Comparison of ENCODE assay signal across 27 cellular contexts in genomic region chr16:17143546-17144419, GRCh38.
"Had no signal": no experiment of that assay in that cellular context is flagged by ENCODE, and none has a peak within 500 bp of the region (broad histone marks: within the 10 kb centered on the region; RNA-seq: fewer than 3 reads in every experiment).

No MANE protein-coding gene starts in this region.

- H3K36me3 Mint-ChIP-seq: WTC11 had no signal

- H3K27ac ChIP-seq: ascending aorta, cardiac muscle cell, SJCRH30, SK-N-MC had no signal

- H3K4me1 ChIP-seq: ascending aorta, SJCRH30 had no signal

- H3K4me3 ChIP-seq: ascending aorta, cardiac muscle cell, SJCRH30, SK-N-MC had no signal

- H3K27me3 ChIP-seq: ascending aorta, cardiac muscle cell, SJCRH30 had no signal

- ATAC-seq: Panc1, WTC11 had no signal

- H3K9me3 Mint-ChIP-seq: activated CD4-positive, alpha-beta T cell treated with anti-CD3 and anti-CD28 coated beads, Interleukin-2, amount 10 ng/mL, durations not matched to agents 7 days and 5 days; activated naive CD8-positive, alpha-beta T cell treated with anti-CD3 and anti-CD28 coated beads, Interleukin-2, amount 10 ng/mL, durations not matched to agents 7 days and 5 days; activated T-helper 1 cell treated with anti-CD3 and anti-CD28 coated beads, Interleukin-12 subunit alpha, Interleukin-12 subunit beta, Interleukin-2, Interleukin-4 antibody, amounts not matched to agents 30 ng/mL and 10 ng/mL and 1 ng/mL, durations not matched to agents 14 hours and 24 hours and 36 hours; central memory CD8-positive, alpha-beta T cell; WTC11 had no signal

- DNase-seq: activated CD4-positive, alpha-beta T cell treated with anti-CD3 and anti-CD28 coated beads for 1 hour; activated CD4-positive, alpha-beta T cell treated with anti-CD3 and anti-CD28 coated beads, Interleukin-2, amount 10 ng/mL, durations not matched to agents 7 days and 5 days; activated CD4-positive, alpha-beta T cell treated with anti-CD3 and anti-CD28 coated beads, Interleukin-2, amount 50 U/mL, for 48 hours; activated effector memory CD4-positive, alpha-beta T cell treated with Interleukin-2 at 50 U/mL for 16 hours; activated naive CD4-positive, alpha-beta T cell treated with anti-CD3 and anti-CD28 coated beads, Interleukin-2, amount 50 U/mL, for 16 hours; activated naive CD8-positive, alpha-beta T cell treated with anti-CD3 and anti-CD28 coated beads, Interleukin-2, amount 10 ng/mL, durations not matched to agents 7 days and 5 days; activated T-cell treated with anti-CD3 and anti-CD28 coated beads, Interleukin-2, amount 50 U/mL, for 1 hour; amygdala; IMR-90; Karpas-422; KBM-7; NCI-H1048; NCI-H1436 treated with DMSO at 0.1 percent for 48 hours; NCI-H1694 treated with DMSO at 0.1 percent for 48 hours; NCI-H2029; NCI-H345; NCI-H524 treated with DMSO at 0.1 percent for 48 hours; SHP77; SJCRH30; T1000 had no signal

- H3K27me3 Mint-ChIP-seq: activated CD4-positive, alpha-beta T cell treated with anti-CD3 and anti-CD28 coated beads, Interleukin-2, amount 10 ng/mL, durations not matched to agents 7 days and 5 days; activated naive CD8-positive, alpha-beta T cell treated with anti-CD3 and anti-CD28 coated beads, Interleukin-2, amount 10 ng/mL, durations not matched to agents 7 days and 5 days; central memory CD8-positive, alpha-beta T cell had no signal

- H3K36me3 ChIP-seq: cardiac muscle cell, SJCRH30 had no signal

- H3K27ac Mint-ChIP-seq: activated CD4-positive, alpha-beta T cell treated with anti-CD3 and anti-CD28 coated beads, Interleukin-2, amount 10 ng/mL, durations not matched to agents 7 days and 5 days; activated naive CD8-positive, alpha-beta T cell treated with anti-CD3 and anti-CD28 coated beads, Interleukin-2, amount 10 ng/mL, durations not matched to agents 7 days and 5 days; activated T-helper 1 cell treated with anti-CD3 and anti-CD28 coated beads, Interleukin-12 subunit alpha, Interleukin-12 subunit beta, Interleukin-2, Interleukin-4 antibody, amounts not matched to agents 30 ng/mL and 10 ng/mL and 1 ng/mL, durations not matched to agents 14 hours and 24 hours and 36 hours; WTC11 had no signal

- H3K4me3 Mint-ChIP-seq: activated CD4-positive, alpha-beta T cell treated with anti-CD3 and anti-CD28 coated beads, Interleukin-2, amount 10 ng/mL, durations not matched to agents 7 days and 5 days; activated naive CD8-positive, alpha-beta T cell treated with anti-CD3 and anti-CD28 coated beads, Interleukin-2, amount 10 ng/mL, durations not matched to agents 7 days and 5 days; activated T-helper 1 cell treated with anti-CD3 and anti-CD28 coated beads, Interleukin-12 subunit alpha, Interleukin-12 subunit beta, Interleukin-2, Interleukin-4 antibody, amounts not matched to agents 30 ng/mL and 10 ng/mL and 1 ng/mL, durations not matched to agents 14 hours and 24 hours and 36 hours; central memory CD8-positive, alpha-beta T cell; WTC11 had no signal

- H3K4me1 Mint-ChIP-seq: activated CD4-positive, alpha-beta T cell treated with anti-CD3 and anti-CD28 coated beads, Interleukin-2, amount 10 ng/mL, durations not matched to agents 7 days and 5 days; activated naive CD8-positive, alpha-beta T cell treated with anti-CD3 and anti-CD28 coated beads, Interleukin-2, amount 10 ng/mL, durations not matched to agents 7 days and 5 days; central memory CD8-positive, alpha-beta T cell; WTC11 had no signal

- H3K9me3 ChIP-seq: ascending aorta, SJCRH30 had no signal
